In genomic region chr12:26054383-26054782, GRCh38 we compare ENCODE assay signal across 26 cellular contexts.
"Had no signal": no experiment of that assay in that cellular context is flagged by ENCODE, and none has a peak within 500 bp of the region (broad histone marks: within the 10 kb centered on the region; RNA-seq: fewer than 3 reads in every experiment).

No MANE protein-coding gene starts in this region.

- H3K4me3 ChIP-seq: coronary artery, esophagus muscularis mucosa, gastrocnemius medialis, heart right ventricle, left ventricle myocardium inferior, lower lobe of right lung, neural progenitor cell, pancreas, prostate gland, right lobe of liver, testis, tibial nerve, upper lobe of right lung, vagina had no signal

- H3K36me3 ChIP-seq: left ventricle myocardium inferior, lower lobe of right lung, pancreas, prostate gland, right lobe of liver, upper lobe of right lung, vagina had no signal

- H3K4me2 ChIP-seq: neural progenitor cell had no signal

- H3K36me3 Mint-ChIP-seq: memory B cell; natural killer cell treated with Interleukin-12 subunit alpha and Interleukin-12 subunit beta and Interleukin-15 and Interleukin-18, amount 100 ng/mL, for 72 hours; stimulated activated memory B cell treated with anti-CD40 and anti-IgM and Interleukin-4, amounts not matched to agents 10 μg/mL and 1 μg/mL and 100 μg/mL, for 72 hours had no signal

- H3K4me3 Mint-ChIP-seq: memory B cell; natural killer cell treated with Interleukin-12 subunit alpha and Interleukin-12 subunit beta and Interleukin-15 and Interleukin-18, amount 100 ng/mL, for 72 hours; neural progenitor cell; stimulated activated memory B cell treated with anti-CD40 and anti-IgM and Interleukin-4, amounts not matched to agents 10 μg/mL and 1 μg/mL and 100 μg/mL, for 72 hours; stimulated activated naive CD8-positive, alpha-beta T cell treated with anti-CD3 and anti-CD28 coated beads, Interleukin-15, amount 100 ng/mL, for 72 hours had no signal

- H2AFZ ChIP-seq: neural progenitor cell had no signal

- H3K27ac ChIP-seq: coronary artery, epithelial cell of prostate, esophagus muscularis mucosa, heart right ventricle, left ventricle myocardium inferior, lower lobe of right lung, neural progenitor cell, pancreas, right lobe of liver, testis, tibial nerve, upper lobe of right lung, vagina had no signal

- H3K9me3 ChIP-seq: esophagus muscularis mucosa, gastrocnemius medialis, left ventricle myocardium inferior, lower lobe of right lung, pancreas, prostate gland, right lobe of liver, testis, tibial nerve, upper lobe of right lung, vagina had no signal

- H3K4me1 Mint-ChIP-seq: stimulated activated naive CD8-positive, alpha-beta T cell treated with anti-CD3 and anti-CD28 coated beads, Interleukin-15, amount 100 ng/mL, for 72 hours had no signal

- H3K4me1 ChIP-seq: prostate gland, upper lobe of right lung had no signal

- H3K27ac Mint-ChIP-seq: memory B cell; natural killer cell treated with Interleukin-12 subunit alpha and Interleukin-12 subunit beta and Interleukin-15 and Interleukin-18, amount 100 ng/mL, for 72 hours; neural progenitor cell; stimulated activated memory B cell treated with anti-CD40 and anti-IgM and Interleukin-4, amounts not matched to agents 10 μg/mL and 1 μg/mL and 100 μg/mL, for 72 hours; stimulated activated naive CD8-positive, alpha-beta T cell treated with anti-CD3 and anti-CD28 coated beads, Interleukin-15, amount 100 ng/mL, for 72 hours had no signal

- H3K9ac ChIP-seq: neural progenitor cell had no signal

- FAIRE-seq: kidney, pancreas had no signal

- H3K27me3 Mint-ChIP-seq: memory B cell; stimulated activated memory B cell treated with anti-CD40 and anti-IgM and Interleukin-4, amounts not matched to agents 10 μg/mL and 1 μg/mL and 100 μg/mL, for 72 hours; stimulated activated naive CD8-positive, alpha-beta T cell treated with anti-CD3 and anti-CD28 coated beads, Interleukin-15, amount 100 ng/mL, for 72 hours had no signal

- ATAC-seq: heart right ventricle; natural killer cell treated with Interleukin-12 subunit alpha and Interleukin-12 subunit beta and Interleukin-15 and Interleukin-18, amount 100 ng/mL, for 72 hours; stimulated activated memory B cell treated with anti-CD40 and anti-IgM and Interleukin-4, amounts not matched to agents 10 μg/mL and 1 μg/mL and 100 μg/mL, for 72 hours; stimulated activated naive CD8-positive, alpha-beta T cell treated with anti-CD3 and anti-CD28 coated beads, Interleukin-15, amount 100 ng/mL, for 72 hours had no signal

- H3K27me3 ChIP-seq: esophagus muscularis mucosa, gastrocnemius medialis, heart right ventricle, neural progenitor cell, pancreas, right lobe of liver, testis, tibial nerve, upper lobe of right lung, vagina had no signal

- DNase-seq: effector CD4-positive, alpha-beta T cell; gastrocnemius medialis; heart right ventricle; hypothalamus; kidney; left cardiac atrium; left ventricle myocardium inferior; lower lobe of right lung; midbrain; nucleus accumbens; pancreas; right lobe of liver; stimulated activated CD4-positive, alpha-beta T cell treated with anti-CD3 and anti-CD28 coated beads, Interleukin-4, amount 100 ng/mL, for 1 hour; stimulated activated naive CD8-positive, alpha-beta T cell treated with anti-CD3 and anti-CD28 coated beads, Interleukin-15, amount 100 ng/mL, for 72 hours; testis; upper lobe of right lung had no signal

- H3K9me3 Mint-ChIP-seq: memory B cell; natural killer cell treated with Interleukin-12 subunit alpha and Interleukin-12 subunit beta and Interleukin-15 and Interleukin-18, amount 100 ng/mL, for 72 hours; neural progenitor cell; stimulated activated memory B cell treated with anti-CD40 and anti-IgM and Interleukin-4, amounts not matched to agents 10 μg/mL and 1 μg/mL and 100 μg/mL, for 72 hours; stimulated activated naive CD8-positive, alpha-beta T cell treated with anti-CD3 and anti-CD28 coated beads, Interleukin-15, amount 100 ng/mL, for 72 hours had no signal
